Comparison of ENCODE assay signal across 27 cellular contexts in genomic region chr4:77179512-77179911, GRCh38.
"Had no signal": no experiment of that assay in that cellular context is flagged by ENCODE, and none has a peak within 500 bp of the region (broad histone marks: within the 10 kb centered on the region; RNA-seq: fewer than 3 reads in every experiment).

No MANE protein-coding gene starts in this region.

- H3K4me3 ChIP-seq: coronary artery, dorsolateral prefrontal cortex, gastrocnemius medialis had no signal

- H3K4me1 ChIP-seq: gastrocnemius medialis had no signal

- H3K9me3 ChIP-seq: gastrocnemius medialis had no signal

- ATAC-seq: activated CD4-positive, CD25-positive, alpha-beta regulatory T cell treated with anti-CD3 and anti-CD28 coated beads, Interleukin-2, amount 50 U/mL, for 24 hours; activated CD8-positive, alpha-beta T cell treated with anti-CD3 and anti-CD28 coated beads for 36 hours; activated T-cell treated with anti-CD3 and anti-CD28 coated beads, Interleukin-2, amount 50 U/mL, for 4 hours; activated T-helper 17 cell treated with anti-CD3 and anti-CD28 coated beads, Interleukin-2, amount 50 U/mL, for 72 hours; esophagus mucosa; foreskin keratinocyte; gastrocnemius medialis; T-helper 17 cell had no signal

- DNase-seq: activated B cell treated with CpG ODN at 0.5 μM for 24 hours; activated CD4-positive, alpha-beta T cell treated with anti-CD3 and anti-CD28 coated beads for 48 hours; activated CD4-positive, alpha-beta T cell treated with anti-CD3 and anti-CD28 coated beads, Interleukin-2, amount 50 U/mL, for 1 hour; activated CD4-positive, alpha-beta T cell treated with anti-CD3 and anti-CD28 coated beads, Interleukin-2, amount 50 U/mL, for 48 hours; activated CD8-positive, alpha-beta memory T cell treated with anti-CD3 and anti-CD28 coated beads for 24 hours; activated CD8-positive, alpha-beta T cell treated with anti-CD3 and anti-CD28 coated beads for 36 hours; activated effector memory CD4-positive, alpha-beta T cell treated with Interleukin-2 at 50 U/mL for 16 hours; activated gamma-delta T cell treated with Interleukin-2 at 50 U/mL for 16 hours; activated naive CD4-positive, alpha-beta T cell treated with anti-CD3 and anti-CD28 coated beads, Interleukin-2, amount 50 U/mL, for 16 hours; activated naive CD4-positive, alpha-beta T cell treated with Interleukin-2 at 50 U/mL for 16 hours; activated T-cell treated with anti-CD3 and anti-CD28 coated beads, Interleukin-2, amount 50 U/mL, for 4 hours; amniotic stem cell; anterior cingulate cortex; brain microvascular endothelial cell; dorsolateral prefrontal cortex; effector memory CD4-positive, alpha-beta T cell; endodermal cell; foreskin keratinocyte; T-helper 1 cell; T-helper 17 cell; T1000; WERI-Rb-1 had no signal

- H3K27me3 ChIP-seq: dorsolateral prefrontal cortex, foreskin keratinocyte had no signal

- H3K36me3 ChIP-seq: brain microvascular endothelial cell, gastrocnemius medialis, WERI-Rb-1 had no signal

- H3K27ac ChIP-seq: brain microvascular endothelial cell, coronary artery, dorsolateral prefrontal cortex, foreskin keratinocyte, gastrocnemius medialis had no signal
